1 cellular context compared by ENCODE assay signal in the genomic region with DNA sequence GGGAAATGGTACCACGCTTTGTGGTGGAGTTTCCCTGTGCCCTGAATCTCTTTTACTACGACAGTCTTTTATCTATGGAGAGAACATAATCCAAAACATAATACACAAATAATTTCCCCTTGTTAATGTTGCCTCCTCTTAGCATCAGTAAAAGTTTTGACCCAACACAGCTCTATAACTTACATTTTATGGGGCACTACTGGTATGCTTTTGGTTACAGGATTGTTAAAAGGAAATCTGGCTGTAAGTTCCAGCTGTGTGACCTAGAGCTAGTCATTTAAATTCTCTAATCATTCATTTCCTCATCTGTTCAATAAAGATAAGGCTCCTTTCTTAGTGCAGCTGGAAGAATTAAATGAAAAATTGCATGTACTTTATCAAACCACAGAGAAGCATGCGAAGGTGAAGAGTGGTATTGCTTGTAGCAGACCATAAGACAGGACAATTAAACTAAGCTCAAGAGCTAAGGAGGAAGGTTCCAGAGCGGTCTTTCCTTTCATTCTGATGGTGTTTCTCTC.
TF ChIP-seq lines count a peak whose summit lies in the region.

No MANE protein-coding gene starts in this region.

TF ChIP-seq in HepG2, 621 proteins besides CTCF, POLR2A, EP300 and RAD21:
- TF ChIP-seq, protein P1, sequence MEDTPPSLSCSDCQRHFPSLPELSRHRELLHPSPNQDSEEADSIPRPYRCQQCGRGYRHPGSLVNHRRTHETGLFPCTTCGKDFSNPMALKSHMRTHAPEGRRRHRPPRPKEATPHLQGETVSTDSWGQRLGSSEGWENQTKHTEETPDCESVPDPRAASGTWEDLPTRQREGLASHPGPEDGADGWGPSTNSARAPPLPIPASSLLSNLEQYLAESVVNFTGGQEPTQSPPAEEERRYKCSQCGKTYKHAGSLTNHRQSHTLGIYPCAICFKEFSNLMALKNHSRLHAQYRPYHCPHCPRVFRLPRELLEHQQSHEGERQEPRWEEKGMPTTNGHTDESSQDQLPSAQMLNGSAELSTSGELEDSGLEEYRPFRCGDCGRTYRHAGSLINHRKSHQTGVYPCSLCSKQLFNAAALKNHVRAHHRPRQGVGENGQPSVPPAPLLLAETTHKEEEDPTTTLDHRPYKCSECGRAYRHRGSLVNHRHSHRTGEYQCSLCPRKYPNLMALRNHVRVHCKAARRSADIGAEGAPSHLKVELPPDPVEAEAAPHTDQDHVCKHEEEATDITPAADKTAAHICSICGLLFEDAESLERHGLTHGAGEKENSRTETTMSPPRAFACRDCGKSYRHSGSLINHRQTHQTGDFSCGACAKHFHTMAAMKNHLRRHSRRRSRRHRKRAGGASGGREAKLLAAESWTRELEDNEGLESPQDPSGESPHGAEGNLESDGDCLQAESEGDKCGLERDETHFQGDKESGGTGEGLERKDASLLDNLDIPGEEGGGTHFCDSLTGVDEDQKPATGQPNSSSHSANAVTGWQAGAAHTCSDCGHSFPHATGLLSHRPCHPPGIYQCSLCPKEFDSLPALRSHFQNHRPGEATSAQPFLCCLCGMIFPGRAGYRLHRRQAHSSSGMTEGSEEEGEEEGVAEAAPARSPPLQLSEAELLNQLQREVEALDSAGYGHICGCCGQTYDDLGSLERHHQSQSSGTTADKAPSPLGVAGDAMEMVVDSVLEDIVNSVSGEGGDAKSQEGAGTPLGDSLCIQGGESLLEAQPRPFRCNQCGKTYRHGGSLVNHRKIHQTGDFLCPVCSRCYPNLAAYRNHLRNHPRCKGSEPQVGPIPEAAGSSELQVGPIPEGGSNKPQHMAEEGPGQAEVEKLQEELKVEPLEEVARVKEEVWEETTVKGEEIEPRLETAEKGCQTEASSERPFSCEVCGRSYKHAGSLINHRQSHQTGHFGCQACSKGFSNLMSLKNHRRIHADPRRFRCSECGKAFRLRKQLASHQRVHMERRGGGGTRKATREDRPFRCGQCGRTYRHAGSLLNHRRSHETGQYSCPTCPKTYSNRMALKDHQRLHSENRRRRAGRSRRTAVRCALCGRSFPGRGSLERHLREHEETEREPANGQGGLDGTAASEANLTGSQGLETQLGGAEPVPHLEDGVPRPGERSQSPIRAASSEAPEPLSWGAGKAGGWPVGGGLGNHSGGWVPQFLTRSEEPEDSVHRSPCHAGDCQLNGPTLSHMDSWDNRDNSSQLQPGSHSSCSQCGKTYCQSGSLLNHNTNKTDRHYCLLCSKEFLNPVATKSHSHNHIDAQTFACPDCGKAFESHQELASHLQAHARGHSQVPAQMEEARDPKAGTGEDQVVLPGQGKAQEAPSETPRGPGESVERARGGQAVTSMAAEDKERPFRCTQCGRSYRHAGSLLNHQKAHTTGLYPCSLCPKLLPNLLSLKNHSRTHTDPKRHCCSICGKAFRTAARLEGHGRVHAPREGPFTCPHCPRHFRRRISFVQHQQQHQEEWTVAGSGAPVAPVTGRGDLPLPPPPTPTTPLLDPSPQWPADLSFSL (CRISPR knock-in tag; IDR thresholded peaks at IDR 0.05) = no peak
- no peak for TF ChIP-seq ZNF441 (CRISPR knock-in tag; IDR thresholded peaks at IDR 0.05; ENCODE audit: borderline replicate concordance)
- no peak for TF ChIP-seq PRPF4 (IDR thresholded peaks at IDR 0.05; ENCODE audit: low read depth, low read length, poor library complexity, severe bottlenecking)
- no peak for TF ChIP-seq ZKSCAN1 (IDR thresholded peaks at IDR 0.05; ENCODE audit: low read length)
- TF ChIP-seq TBX2 (CRISPR knock-in tag; IDR thresholded peaks at IDR 0.05; ENCODE audit: borderline replicate concordance) = no peak
- no peak for TF ChIP-seq RBFOX2 (IDR thresholded peaks at IDR 0.05; ENCODE audit: low read depth, low read length)
- no peak for TF ChIP-seq ZEB1 (IDR thresholded peaks at IDR 0.05; ENCODE audit: insufficient replicate concordance, low read depth)
